In genomic region chr12:67452119-67452805, GRCh38 we compare ENCODE assay signal across 1 cellular context.
TF ChIP-seq lines count a peak whose summit lies in the region.

No MANE protein-coding gene starts in this region.

TF ChIP-seq in GM12878, 131 proteins besides CTCF, POLR2A, EP300 and RAD21 (continued from another document):
- TF ChIP-seq ZBTB33 (IDR thresholded peaks at IDR 0.05), result no peak
- TF ChIP-seq ZSCAN29 (IDR thresholded peaks at IDR 0.05), result no peak
